16 cellular contexts compared by ENCODE assay signal in the genomic region with DNA sequence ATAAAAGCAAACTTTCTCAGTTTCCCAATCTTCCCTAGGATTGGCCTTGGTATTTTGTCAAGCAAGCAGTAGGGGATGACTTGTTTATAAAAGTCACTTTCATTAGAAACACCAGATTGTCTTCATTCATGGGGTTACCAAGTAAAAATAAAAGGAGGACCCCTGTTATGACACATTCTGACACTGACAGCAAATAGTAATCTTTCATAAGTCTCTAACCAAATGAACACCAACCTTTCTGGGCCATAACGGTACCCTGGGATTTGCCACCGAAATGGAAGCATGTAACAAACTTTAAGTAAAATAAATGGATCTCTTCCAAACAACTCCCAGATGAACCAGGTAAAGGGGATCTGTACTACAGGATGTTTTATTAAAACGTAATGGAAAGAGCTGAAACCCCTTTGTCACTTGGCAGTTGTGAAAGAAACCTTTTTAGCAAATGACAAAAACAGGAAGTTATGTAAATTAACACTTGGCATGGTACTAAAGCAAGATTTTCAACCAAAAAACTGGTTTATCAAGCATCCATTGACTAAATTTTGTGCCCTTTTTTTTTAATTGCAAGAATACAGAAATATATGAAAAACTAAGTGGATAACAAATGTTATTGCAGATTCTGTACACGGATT.
DNase-seq lines count a peak whose midpoint lies in the region; ATAC-seq, FAIRE-seq and TF ChIP-seq lines count a peak whose summit lies in the region.
"Had no signal": no experiment of that assay in that cellular context is flagged by ENCODE, and none has a peak within 500 bp of the region (broad histone marks: within the 10 kb centered on the region; RNA-seq: fewer than 3 reads in every experiment).

No MANE protein-coding gene starts in this region.

- DNase-seq in GM18507 (ENCODE audit: extremely low spot score, insufficient read length, low read depth) (no peak), cardiac septum (ENCODE audit: low spot score) (no peak), midbrain (lab: John Stamatoyannopoulos, UW) (no peak), GM13976 (ENCODE audit: low spot score) (no peak), RWPE1 (ENCODE audit: low spot score) (no peak)
- DNase-seq: activated CD4-positive, alpha-beta T cell treated with anti-CD3 and anti-CD28 coated beads, Interleukin-2, amount 50 U/mL, for 4 hours; dorsolateral prefrontal cortex; KG1; NCI-H2107; PC-3; stomach had no signal

- no peaks in the 10 kb centered on the region for H3K79me2 ChIP-seq in OCI-LY1 (ENCODE audit: insufficient read depth, low read length)

- FAIRE-seq in GM18507 (lab: Jason Lieb, UNC): peak; percentile 33
- FAIRE-seq: H54 had no signal

- H2AFZ ChIP-seq in OCI-LY1 (ENCODE audit: low read length): peak overlapping the region; percentile 30

- no peaks in the 10 kb centered on the region for H3K9me2 ChIP-seq in OCI-LY1 (ENCODE audit: low read depth, low read length)

- no peaks in the 10 kb centered on the region for H3K27me3 ChIP-seq in OCI-LY1 (ENCODE audit: insufficient read depth, low read length)
- H3K27me3 ChIP-seq: stomach had no signal

- H3K36me3 ChIP-seq in OCI-LY1 (ENCODE audit: insufficient read depth, low read length): no peaks in the 10 kb centered on the region
- H3K36me3 ChIP-seq: stomach had no signal

- H4K20me1 ChIP-seq in OCI-LY1 (ENCODE audit: insufficient read depth, low read length): no peaks in the 10 kb centered on the region

- H3K9ac ChIP-seq in OCI-LY1 (ENCODE audit: low read length): no peak overlapping the region

- peaks cover 22% of the 10 kb centered on the region for H3K4me1 ChIP-seq in OCI-LY1 (ENCODE audit: insufficient read depth, low read length, severe bottlenecking)
- H3K4me1 ChIP-seq: stomach had no signal

- H3K4me3 ChIP-seq in OCI-LY1 (ENCODE audit: low read depth, low read length, poor library complexity, severe bottlenecking): peak overlapping the region; percentile 6
- H3K4me3 ChIP-seq: dorsolateral prefrontal cortex, lung, stomach had no signal

- intact Hi-C loops in cardiac septum (cut with DNase I): no loop called here

- no peaks in the 10 kb centered on the region for H3K9me3 ChIP-seq in OCI-LY1 (ENCODE audit: low read length)
- H3K9me3 ChIP-seq: stomach had no signal

- CTCF ChIA-PET in RWPE1 (lab: Yijun Ruan, JAX): no interaction called here

- POLR2A ChIA-PET in RWPE1 (lab: Yijun Ruan, JAX; ENCODE audit: low non-redundant PET): no interaction called here

- peak overlapping the region; percentile 28 for H3K4me2 ChIP-seq in OCI-LY1 (ENCODE audit: low read length)

- in situ Hi-C loops in GM13976 (cut with MboI; ENCODE audit: low sequenced_read_pairs, unreplicated experiment): no loop called here

- ATAC-seq in GM21447 (IDR thresholded peaks at IDR 0.05; ENCODE audit: unreplicated experiment) (peak; percentile 73), HG03159 (IDR thresholded peaks at IDR 0.05; ENCODE audit: unreplicated experiment) (peak; percentile 60)
- ATAC-seq: PC-3 had no signal

- no peaks in the 10 kb centered on the region for H3F3A ChIP-seq in OCI-LY1 (ENCODE audit: insufficient read depth, low read length)

- H3K27ac ChIP-seq in OCI-LY1 (ENCODE audit: low read depth, low read length, poor library complexity, severe bottlenecking) (peak overlapping the region; percentile 26), RWPE1 (no peak overlapping the region)
- H3K27ac ChIP-seq: dorsolateral prefrontal cortex, stomach had no signal

- no peak for TF ChIP-seq CTCF in OCI-LY1 (IDR thresholded peaks at IDR 0.05; ENCODE audit: low read length)
- TF ChIP-seq CTCF in GM13976 (IDR thresholded peaks at IDR 0.05; ENCODE audit: borderline replicate concordance, control extremely low read depth, extremely low read depth, insufficient read depth, missing control alignments): no peak
- TF ChIP-seq CTCF in RWPE1 (conservative IDR thresholded peaks at IDR 0.05; ENCODE audit: low read depth): no peak
